ENCODE assay signal across 1 cellular context in the genomic region with DNA sequence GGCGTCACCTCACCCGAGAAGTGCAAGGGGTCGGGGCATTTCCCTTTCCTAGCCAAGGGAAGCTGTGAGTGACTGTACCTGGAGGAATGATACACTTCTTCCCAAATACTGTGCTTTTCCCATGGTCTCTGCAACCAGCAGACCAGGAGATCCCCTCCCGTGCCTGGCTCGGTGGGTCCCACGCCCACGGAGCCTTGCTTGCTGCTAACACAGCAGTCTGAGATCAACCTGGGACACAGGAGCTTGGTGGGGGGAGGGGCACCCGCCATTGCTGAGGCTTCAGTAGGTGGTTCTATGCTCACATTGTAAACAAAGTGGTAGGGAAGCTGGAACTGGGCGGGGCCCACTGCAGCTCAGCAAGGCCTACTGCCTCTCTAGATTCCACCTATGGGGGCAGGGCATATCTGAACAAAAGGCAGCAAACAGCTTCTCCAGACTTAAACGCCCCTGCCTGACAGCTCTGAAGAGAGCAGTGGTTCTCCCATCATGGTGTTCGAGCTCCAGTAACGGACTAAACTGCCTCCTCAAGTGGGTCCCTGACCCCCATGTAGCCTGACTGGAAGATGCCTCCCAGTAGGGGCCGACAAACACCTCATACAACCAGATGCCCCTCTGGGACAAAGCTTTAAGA.
A peak's percentile ranks its signal among the peaks of the same experiment; 100 is the strongest.
TF ChIP-seq lines count a peak whose summit lies in the region.

No MANE protein-coding gene starts in this region.

TF ChIP-seq in K562, 482 proteins besides CTCF, POLR2A, EP300 and RAD21 (continued from another document):
- TF ChIP-seq, protein P1, sequence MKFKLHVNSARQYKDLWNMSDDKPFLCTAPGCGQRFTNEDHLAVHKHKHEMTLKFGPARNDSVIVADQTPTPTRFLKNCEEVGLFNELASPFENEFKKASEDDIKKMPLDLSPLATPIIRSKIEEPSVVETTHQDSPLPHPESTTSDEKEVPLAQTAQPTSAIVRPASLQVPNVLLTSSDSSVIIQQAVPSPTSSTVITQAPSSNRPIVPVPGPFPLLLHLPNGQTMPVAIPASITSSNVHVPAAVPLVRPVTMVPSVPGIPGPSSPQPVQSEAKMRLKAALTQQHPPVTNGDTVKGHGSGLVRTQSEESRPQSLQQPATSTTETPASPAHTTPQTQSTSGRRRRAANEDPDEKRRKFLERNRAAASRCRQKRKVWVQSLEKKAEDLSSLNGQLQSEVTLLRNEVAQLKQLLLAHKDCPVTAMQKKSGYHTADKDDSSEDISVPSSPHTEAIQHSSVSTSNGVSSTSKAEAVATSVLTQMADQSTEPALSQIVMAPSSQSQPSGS (CRISPR knock-in tag; IDR thresholded peaks at IDR 0.05), result no peak
- TF ChIP-seq L3MBTL2 (IDR thresholded peaks at IDR 0.05), result peak; percentile 51
- TF ChIP-seq, protein P2, sequence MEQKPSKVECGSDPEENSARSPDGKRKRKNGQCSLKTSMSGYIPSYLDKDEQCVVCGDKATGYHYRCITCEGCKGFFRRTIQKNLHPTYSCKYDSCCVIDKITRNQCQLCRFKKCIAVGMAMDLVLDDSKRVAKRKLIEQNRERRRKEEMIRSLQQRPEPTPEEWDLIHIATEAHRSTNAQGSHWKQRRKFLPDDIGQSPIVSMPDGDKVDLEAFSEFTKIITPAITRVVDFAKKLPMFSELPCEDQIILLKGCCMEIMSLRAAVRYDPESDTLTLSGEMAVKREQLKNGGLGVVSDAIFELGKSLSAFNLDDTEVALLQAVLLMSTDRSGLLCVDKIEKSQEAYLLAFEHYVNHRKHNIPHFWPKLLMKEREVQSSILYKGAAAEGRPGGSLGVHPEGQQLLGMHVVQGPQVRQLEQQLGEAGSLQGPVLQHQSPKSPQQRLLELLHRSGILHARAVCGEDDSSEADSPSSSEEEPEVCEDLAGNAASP (IDR thresholded peaks at IDR 0.05), result peak; percentile 46
- no peak for TF ChIP-seq ADNP (tag; IDR thresholded peaks at IDR 0.05)
- TF ChIP-seq, protein P3, sequence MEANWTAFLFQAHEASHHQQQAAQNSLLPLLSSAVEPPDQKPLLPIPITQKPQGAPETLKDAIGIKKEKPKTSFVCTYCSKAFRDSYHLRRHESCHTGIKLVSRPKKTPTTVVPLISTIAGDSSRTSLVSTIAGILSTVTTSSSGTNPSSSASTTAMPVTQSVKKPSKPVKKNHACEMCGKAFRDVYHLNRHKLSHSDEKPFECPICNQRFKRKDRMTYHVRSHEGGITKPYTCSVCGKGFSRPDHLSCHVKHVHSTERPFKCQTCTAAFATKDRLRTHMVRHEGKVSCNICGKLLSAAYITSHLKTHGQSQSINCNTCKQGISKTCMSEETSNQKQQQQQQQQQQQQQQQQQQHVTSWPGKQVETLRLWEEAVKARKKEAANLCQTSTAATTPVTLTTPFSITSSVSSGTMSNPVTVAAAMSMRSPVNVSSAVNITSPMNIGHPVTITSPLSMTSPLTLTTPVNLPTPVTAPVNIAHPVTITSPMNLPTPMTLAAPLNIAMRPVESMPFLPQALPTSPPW (CRISPR knock-in tag; IDR thresholded peaks at IDR 0.05), result 0 out of 2 replicates have a peak, but pooled peaks have one; percentile 31
- TF ChIP-seq CBFA2T3 (IDR thresholded peaks at IDR 0.05), result peak; percentile 19; the same call in 1 of the 2 replicates
- no peak for TF ChIP-seq HCFC1 (IDR thresholded peaks at IDR 0.05; ENCODE audit: low read depth, low read length)
- TF ChIP-seq RERE (CRISPR knock-in tag; IDR thresholded peaks at IDR 0.05; ENCODE audit: borderline replicate concordance), result no peak
- TF ChIP-seq MCM3 (IDR thresholded peaks at IDR 0.05), result no peak
- 0 out of 3 replicates have a peak, but pooled peaks of 1 of the 2 experiments have one; percentile 31 for TF ChIP-seq CBX3 (IDR thresholded peaks at IDR 0.05; ENCODE audit: borderline replicate concordance in 1 of 2, low read length in 2 of 2)
- no peak for TF ChIP-seq ZNF586 (CRISPR knock-in tag; conservative IDR thresholded peaks at IDR 0.05)
- no peak for TF ChIP-seq ZNF184 (CRISPR knock-in tag; IDR thresholded peaks at IDR 0.05)
- TF ChIP-seq ZNF3 (CRISPR knock-in tag; IDR thresholded peaks at IDR 0.05), result no peak
- peak in 1 of 2 experiments; percentile 33; a peak in 2 of 4 replicates for TF ChIP-seq NRF1 (conservative IDR thresholded peaks at IDR 0.05 in 1 of 2, IDR thresholded peaks at IDR 0.05 in 1 of 2)
- peak; percentile 81 for TF ChIP-seq SMAD4 (CRISPR knock-in tag; conservative IDR thresholded peaks at IDR 0.05)
- no peak for TF ChIP-seq ZNF75A (CRISPR knock-in tag; IDR thresholded peaks at IDR 0.05)
TF ChIP-seq in K562: peak in this region for 61.
